Comparison of ENCODE assay signal across 13 cellular contexts in genomic region chr22:17430298-17430900, GRCh38.
DNase-seq lines count a peak whose midpoint lies in the region; ATAC-seq and TF ChIP-seq lines count a peak whose summit lies in the region.
"Had no signal": no experiment of that assay in that cellular context is flagged by ENCODE, and none has a peak within 500 bp of the region (broad histone marks: within the 10 kb centered on the region; RNA-seq: fewer than 3 reads in every experiment).

No MANE protein-coding gene starts in this region.

- H3K4me3 ChIP-seq in HEK293 (ENCODE audit: low read depth, low read length), result no peak overlapping the region
- H3K4me3 ChIP-seq in cardiac muscle cell, result no peak overlapping the region
- H3K4me3 ChIP-seq in psoas muscle, result no peak overlapping the region
- no peak overlapping the region for H3K4me3 ChIP-seq in foreskin fibroblast (ENCODE audit: low read depth in 1 of 2, low read length in 2 of 2)
- H3K4me3 ChIP-seq: SJSA1 had no signal

- TF ChIP-seq CTCF in HEK293 (tag by site-specific recombination; IDR thresholded peaks at IDR 0.05), result no peak
- no peak for TF ChIP-seq CTCF in WTC11 (IDR thresholded peaks at IDR 0.05)
- TF ChIP-seq CTCF in cardiac muscle cell (IDR thresholded peaks at IDR 0.05; ENCODE audit: low read depth, low read length), result no peak
- no peak for TF ChIP-seq CTCF in psoas muscle (IDR thresholded peaks at IDR 0.05)
- TF ChIP-seq CTCF in foreskin fibroblast (IDR thresholded peaks at IDR 0.05; ENCODE audit: low read depth, low read length), result no peak

- CTCF ChIA-PET in HEK293 (lab: Yijun Ruan, JAX) (interaction anchor here (1.3 to 2.7 kb wide), 2 partner anchors 71 to 259 kb away, joined by 3 to 11 read pairs; no protein-coding TSS in a partner anchor), WTC11 (lab: Charles Lee) (interaction anchor here (0.7 to 1.5 kb wide), 2 partner anchors 65 to 216 kb away, joined by 3 to 4 read pairs; no protein-coding TSS in a partner anchor)

- H3K9me3 ChIP-seq in HEK293 (ENCODE audit: control insufficient read depth, insufficient read depth, low read depth, low read length) (no peaks in the 10 kb centered on the region), cardiac muscle cell (ENCODE audit: low read depth) (no peaks in the 10 kb centered on the region), psoas muscle (no peaks in the 10 kb centered on the region)
- H3K9me3 ChIP-seq: SJSA1 had no signal

- no peaks in the 10 kb centered on the region; the same call in 1 of the 2 replicates for H3K36me3 Mint-ChIP-seq in WTC11
- H3K36me3 Mint-ChIP-seq: CD4-positive, alpha-beta memory T cell; mesothelial cell of epicardium had no signal

- H3K4me1 Mint-ChIP-seq in WTC11, result peaks cover 73% of the 10 kb centered on the region
- H3K4me1 Mint-ChIP-seq: CD4-positive, alpha-beta memory T cell had no signal

- no peaks in the 10 kb centered on the region for H3K36me3 ChIP-seq in HEK293 (ENCODE audit: control insufficient read depth in 2 of 2, insufficient read depth in 1 of 2, low read length in 2 of 2)
- no peaks in the 10 kb centered on the region for H3K36me3 ChIP-seq in cardiac muscle cell
- no peaks in the 10 kb centered on the region for H3K36me3 ChIP-seq in psoas muscle (ENCODE audit: insufficient read depth in 1 of 2, low read depth in 1 of 2)
- H3K36me3 ChIP-seq: SJSA1 had no signal

- H3K27ac ChIP-seq in HEK293 (ENCODE audit: extremely low read depth, low read depth, low read length) (no peak overlapping the region), cardiac muscle cell (peak overlapping the region; percentile 57), psoas muscle (peak overlapping the region; percentile 82)
- H3K27ac ChIP-seq: SJSA1 had no signal

- intact Hi-C loops in psoas muscle (cut with DNase I), result loop anchor here in 1 of 2 donors (10.0 kb wide), 1 partner anchor 166 kb away; no protein-coding TSS in a partner anchor

- ATAC-seq in WTC11, result no peak
- peak; percentile 82 to 91 (median 88) for ATAC-seq in psoas muscle
- no peak for ATAC-seq in GM18870 (IDR thresholded peaks at IDR 0.05; ENCODE audit: unreplicated experiment)
- no peak for ATAC-seq in HG02870 (IDR thresholded peaks at IDR 0.05; ENCODE audit: unreplicated experiment)

- H3K27me3 Mint-ChIP-seq in WTC11 (ENCODE audit: low read depth), result no peaks in the 10 kb centered on the region

- peak overlapping the region; percentile 51 for H3K27ac Mint-ChIP-seq in WTC11
- H3K27ac Mint-ChIP-seq: CD4-positive, alpha-beta memory T cell; mesothelial cell of epicardium had no signal

- peaks cover 4% of the 10 kb centered on the region; the same call in 1 of the 2 replicates for H3K4me1 ChIP-seq in HEK293 (ENCODE audit: control insufficient read depth, insufficient read depth, low read length)
- peaks cover 26% of the 10 kb centered on the region for H3K4me1 ChIP-seq in cardiac muscle cell (ENCODE audit: low read depth)
- peaks cover 63% of the 10 kb centered on the region for H3K4me1 ChIP-seq in psoas muscle
- H3K4me1 ChIP-seq: SJSA1 had no signal

- no peak overlapping the region for H3K4me3 Mint-ChIP-seq in WTC11
- H3K4me3 Mint-ChIP-seq: CD4-positive, alpha-beta memory T cell; mesothelial cell of epicardium had no signal

- 15 to 20% (median 19%) methylated on average over 1 of the region's 1 CpG for WGBS in psoas muscle, 3 donors

- H3K27me3 ChIP-seq in cardiac muscle cell (no peaks in the 10 kb centered on the region), psoas muscle (ENCODE audit: insufficient read depth in 3 of 3, low read length in 2 of 3) (no peaks in the 10 kb centered on the region)

- H3K9me3 Mint-ChIP-seq in WTC11, result no peaks in the 10 kb centered on the region
- H3K9me3 Mint-ChIP-seq: CD4-positive, alpha-beta memory T cell had no signal

- DNase-seq in WTC11 (ENCODE audit: low spot score), result no peak
- DNase-seq in cardiac muscle cell (ENCODE audit: low read depth in 1 of 2, low spot score in 1 of 2), result peak in 1 of 2 donors; percentile 92
- no peak for DNase-seq in psoas muscle
- no peak for DNase-seq in foreskin fibroblast
- no peak for DNase-seq in dermis blood vessel endothelial cell
- DNase-seq: activated CD4-positive, CD25-positive, alpha-beta regulatory T cell; CD4-positive, alpha-beta memory T cell; H7 had no signal

- POLR2A ChIA-PET in HEK293 (lab: Yijun Ruan, JAX), result interaction anchor here (0.8 kb wide), 1 partner anchor 12 kb away, joined by 3 read pairs; no protein-coding TSS in a partner anchor
- POLR2A ChIA-PET in WTC11 (lab: Charles Lee), result interaction anchor here (1.1 kb wide), 1 partner anchor 12 kb away, joined by 4 read pairs; no protein-coding TSS in a partner anchor

TF ChIP-seq in HEK293, 187 proteins besides CTCF, POLR2A, EP300 and RAD21 (continues in another document):
- TF ChIP-seq ZNF140 (tag by site-specific recombination; IDR thresholded peaks at IDR 0.05) (no peak), SP7 (tag by site-specific recombination; IDR thresholded peaks at IDR 0.05) (0 out of 2 replicates have a peak, but pooled peaks have one; percentile 12), ZBTB17 (tag by site-specific recombination; IDR thresholded peaks at IDR 0.05) (peak; percentile 96), ZFHX2 (tag by site-specific recombination; conservative IDR thresholded peaks at IDR 0.05) (peak; percentile 89), TRIM28 (IDR thresholded peaks at IDR 0.05; ENCODE audit: borderline replicate concordance, low read length) (no peak; the same call in 1 of the 2 replicates), SCRT2 (tag by site-specific recombination; IDR thresholded peaks at IDR 0.05) (no peak), ZNF777 (tag by site-specific recombination; IDR thresholded peaks at IDR 0.05; ENCODE audit: borderline replicate concordance) (no peak)
- TF ChIP-seq, protein P1, sequence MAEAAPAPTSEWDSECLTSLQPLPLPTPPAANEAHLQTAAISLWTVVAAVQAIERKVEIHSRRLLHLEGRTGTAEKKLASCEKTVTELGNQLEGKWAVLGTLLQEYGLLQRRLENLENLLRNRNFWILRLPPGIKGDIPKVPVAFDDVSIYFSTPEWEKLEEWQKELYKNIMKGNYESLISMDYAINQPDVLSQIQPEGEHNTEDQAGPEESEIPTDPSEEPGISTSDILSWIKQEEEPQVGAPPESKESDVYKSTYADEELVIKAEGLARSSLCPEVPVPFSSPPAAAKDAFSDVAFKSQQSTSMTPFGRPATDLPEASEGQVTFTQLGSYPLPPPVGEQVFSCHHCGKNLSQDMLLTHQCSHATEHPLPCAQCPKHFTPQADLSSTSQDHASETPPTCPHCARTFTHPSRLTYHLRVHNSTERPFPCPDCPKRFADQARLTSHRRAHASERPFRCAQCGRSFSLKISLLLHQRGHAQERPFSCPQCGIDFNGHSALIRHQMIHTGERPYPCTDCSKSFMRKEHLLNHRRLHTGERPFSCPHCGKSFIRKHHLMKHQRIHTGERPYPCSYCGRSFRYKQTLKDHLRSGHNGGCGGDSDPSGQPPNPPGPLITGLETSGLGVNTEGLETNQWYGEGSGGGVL (tag by site-specific recombination; IDR thresholded peaks at IDR 0.05), result peak; percentile 47

TF ChIP-seq in WTC11, 78 proteins besides CTCF, POLR2A, EP300 and RAD21:
- no peak for TF ChIP-seq NFE2L1 (CRISPR knock-in tag; IDR thresholded peaks at IDR 0.05)
- no peak for TF ChIP-seq SP1 (CRISPR knock-in tag; conservative IDR thresholded peaks at IDR 0.05)
- no peak for TF ChIP-seq SMAD4 (CRISPR knock-in tag; IDR thresholded peaks at IDR 0.05)
- no peak for TF ChIP-seq HMGXB4 (CRISPR knock-in tag; IDR thresholded peaks at IDR 0.05)
- no peak for TF ChIP-seq ZNF671 (CRISPR knock-in tag; IDR thresholded peaks at IDR 0.05)
- TF ChIP-seq TEAD1 (CRISPR knock-in tag; IDR thresholded peaks at IDR 0.05), result no peak
- no peak for TF ChIP-seq E2F5 (CRISPR knock-in tag; IDR thresholded peaks at IDR 0.05)
- TF ChIP-seq ESRRA (CRISPR knock-in tag; IDR thresholded peaks at IDR 0.05; ENCODE audit: borderline replicate concordance), result no peak

Comparison
In these comparisons a context has a peak if more than half of its experiments do, and no peak if none do; other contexts are left out.
1. ATAC-seq: peak in psoas muscle (4 of 4); none in WTC11 (single experiment), GM18870 (single experiment) and HG02870 (single experiment).
2. Of the 8 proteins assayed by ChIP-seq in both HEK293 and WTC11: peak only in HEK293: ATF2; only in WTC11: none; in both: none; in neither: 7.